Comparison of ENCODE assay signal across 17 cellular contexts in genomic region chr3:177610262-177610661, GRCh38.
"Had no signal": no experiment of that assay in that cellular context is flagged by ENCODE, and none has a peak within 500 bp of the region (broad histone marks: within the 10 kb centered on the region; RNA-seq: fewer than 3 reads in every experiment).

No MANE protein-coding gene starts in this region.

- H3K9me3 ChIP-seq: testis, upper lobe of right lung had no signal

- ATAC-seq: activated CD8-positive, alpha-beta memory T cell treated with anti-CD3 and anti-CD28 coated beads, Interleukin-2, amount 10 ng/mL, durations not matched to agents 7 days and 5 days; foreskin keratinocyte; left cardiac atrium; SK-N-SH treated with all-trans-retinoic acid at 6 μM for 48 hours; stimulated activated effector memory CD8-positive, alpha-beta T cell treated with anti-CD3 and anti-CD28 coated beads, Interleukin-12 subunit alpha, Interleukin-12 subunit beta, amount 100 ng/mL, for 72 hours; T-cell; upper lobe of right lung had no signal

- H3K4me3 ChIP-seq: cardiac muscle cell, testis, upper lobe of right lung had no signal

- H3K4me3 Mint-ChIP-seq: activated CD4-positive, alpha-beta memory T cell treated with anti-CD3 and anti-CD28 coated beads, Interleukin-2, amount 10 ng/mL, durations not matched to agents 7 days and 5 days; activated CD8-positive, alpha-beta memory T cell treated with anti-CD3 and anti-CD28 coated beads, Interleukin-2, amount 10 ng/mL, durations not matched to agents 7 days and 5 days; activated naive CD8-positive, alpha-beta T cell; stimulated activated effector memory CD8-positive, alpha-beta T cell treated with anti-CD3 and anti-CD28 coated beads, Interleukin-12 subunit alpha, Interleukin-12 subunit beta, amount 100 ng/mL, for 72 hours; T-cell had no signal

- H3K27ac Mint-ChIP-seq: activated CD4-positive, alpha-beta memory T cell treated with anti-CD3 and anti-CD28 coated beads, Interleukin-2, amount 10 ng/mL, durations not matched to agents 7 days and 5 days; activated CD8-positive, alpha-beta memory T cell treated with anti-CD3 and anti-CD28 coated beads, Interleukin-2, amount 10 ng/mL, durations not matched to agents 7 days and 5 days; activated naive CD8-positive, alpha-beta T cell; stimulated activated effector memory CD8-positive, alpha-beta T cell treated with anti-CD3 and anti-CD28 coated beads, Interleukin-12 subunit alpha, Interleukin-12 subunit beta, amount 100 ng/mL, for 72 hours; T-cell had no signal

- DNase-seq: activated CD4-positive, alpha-beta memory T cell treated with anti-CD3 and anti-CD28 coated beads, Interleukin-2, amount 10 ng/mL, durations not matched to agents 7 days and 5 days; activated CD4-positive, alpha-beta T cell treated with anti-CD3 and anti-CD28 coated beads for 48 hours; activated CD4-positive, CD25-positive, alpha-beta regulatory T cell; activated CD8-positive, alpha-beta memory T cell treated with anti-CD3 and anti-CD28 coated beads, Interleukin-2, amount 10 ng/mL, durations not matched to agents 7 days and 5 days; foreskin keratinocyte; left cardiac atrium; stimulated activated CD4-positive, alpha-beta T cell treated with anti-CD3 and anti-CD28 coated beads, Interleukin-15, amount 100 ng/mL, for 24 hours; stimulated activated CD4-positive, alpha-beta T cell treated with anti-CD3 and anti-CD28 coated beads, Interleukin-4, amount 100 ng/mL, for 24 hours; T-cell; testis; upper lobe of right lung had no signal

- H3K27ac ChIP-seq: cardiac muscle cell, foreskin keratinocyte, testis, upper lobe of right lung had no signal

- H3K36me3 ChIP-seq: cardiac muscle cell, upper lobe of right lung had no signal

- H3K36me3 Mint-ChIP-seq: stimulated activated effector memory CD8-positive, alpha-beta T cell treated with anti-CD3 and anti-CD28 coated beads, Interleukin-12 subunit alpha, Interleukin-12 subunit beta, amount 100 ng/mL, for 72 hours; T-cell had no signal

- H3K27me3 Mint-ChIP-seq: activated CD4-positive, alpha-beta memory T cell treated with anti-CD3 and anti-CD28 coated beads, Interleukin-2, amount 10 ng/mL, durations not matched to agents 7 days and 5 days; activated CD8-positive, alpha-beta memory T cell treated with anti-CD3 and anti-CD28 coated beads, Interleukin-2, amount 10 ng/mL, durations not matched to agents 7 days and 5 days; activated naive CD8-positive, alpha-beta T cell; T-cell had no signal

- H3K27me3 ChIP-seq: cardiac muscle cell, foreskin keratinocyte, testis, upper lobe of right lung had no signal

- FAIRE-seq: islet of Langerhans, small intestine had no signal
